ENCODE assay signal across 14 cellular contexts in genomic region chr3:128079823-128080222, GRCh38.
"Had no signal": no experiment of that assay in that cellular context is flagged by ENCODE, and none has a peak within 500 bp of the region (broad histone marks: within the 10 kb centered on the region; RNA-seq: fewer than 3 reads in every experiment).

No MANE protein-coding gene starts in this region.

- H3K4me3 Mint-ChIP-seq: activated CD4-positive, alpha-beta T cell treated with anti-CD3 and anti-CD28 coated beads, Interleukin-2, amount 10 ng/mL, durations not matched to agents 24 days and 14 days; activated naive CD4-positive, alpha-beta T cell treated with anti-CD3 and anti-CD28 coated beads, Interleukin-2, amount 50 U/mL, for 24 hours; brain; natural killer cell; stimulated activated naive CD8-positive, alpha-beta T cell treated with anti-CD3 and anti-CD28 coated beads, Interleukin-15, amount 100 ng/mL, for 72 hours had no signal

- H3K27ac Mint-ChIP-seq: activated naive CD4-positive, alpha-beta T cell treated with anti-CD3 and anti-CD28 coated beads, Interleukin-2, amount 50 U/mL, for 24 hours; brain; natural killer cell; stimulated activated naive CD8-positive, alpha-beta T cell treated with anti-CD3 and anti-CD28 coated beads, Interleukin-15, amount 100 ng/mL, for 72 hours had no signal

- H3K4me3 ChIP-seq: lower lobe of right lung, mucosa of descending colon, prostate gland, thoracic aorta, uterus had no signal

- H3K9me3 Mint-ChIP-seq: activated CD4-positive, alpha-beta T cell treated with anti-CD3 and anti-CD28 coated beads, Interleukin-2, amount 10 ng/mL, durations not matched to agents 24 days and 14 days; activated naive CD4-positive, alpha-beta T cell treated with anti-CD3 and anti-CD28 coated beads, Interleukin-2, amount 50 U/mL, for 24 hours; brain; natural killer cell; stimulated activated naive CD8-positive, alpha-beta T cell treated with anti-CD3 and anti-CD28 coated beads, Interleukin-15, amount 100 ng/mL, for 72 hours had no signal

- H3K27me3 ChIP-seq: uterus had no signal

- H3K9me3 ChIP-seq: lower lobe of right lung, mucosa of descending colon, prostate gland, thoracic aorta, uterus had no signal

- H3K36me3 ChIP-seq: prostate gland, thoracic aorta, uterus had no signal

- ATAC-seq: mucosa of descending colon; natural killer cell; stimulated activated naive CD8-positive, alpha-beta T cell treated with anti-CD3 and anti-CD28 coated beads, Interleukin-15, amount 100 ng/mL, for 72 hours had no signal

- H3K27ac ChIP-seq: lower lobe of right lung, prostate gland, thoracic aorta, uterus had no signal

- H3K27me3 Mint-ChIP-seq: activated CD4-positive, alpha-beta T cell treated with anti-CD3 and anti-CD28 coated beads, Interleukin-2, amount 10 ng/mL, durations not matched to agents 24 days and 14 days; activated naive CD4-positive, alpha-beta T cell treated with anti-CD3 and anti-CD28 coated beads, Interleukin-2, amount 50 U/mL, for 24 hours; brain; stimulated activated naive CD8-positive, alpha-beta T cell treated with anti-CD3 and anti-CD28 coated beads, Interleukin-15, amount 100 ng/mL, for 72 hours had no signal

- H3K36me3 Mint-ChIP-seq: natural killer cell had no signal

- DNase-seq: activated CD4-positive, alpha-beta T cell treated with anti-CD3 and anti-CD28 coated beads, Interleukin-2, amount 10 ng/mL, durations not matched to agents 24 days and 14 days; activated T-cell treated with anti-CD3 and anti-CD28 coated beads for 4 hours; hypothalamus; lower lobe of right lung; mucosa of descending colon; natural killer cell; nucleus accumbens; stimulated activated CD4-positive, alpha-beta T cell treated with anti-CD3 and anti-CD28 coated beads, Interleukin-4, amount 100 ng/mL, for 1 hour; stimulated activated naive CD8-positive, alpha-beta T cell treated with anti-CD3 and anti-CD28 coated beads, Interleukin-15, amount 100 ng/mL, for 72 hours; uterus had no signal
